In genomic region chr4:61723492-61723891, GRCh38 we compare ENCODE assay signal across 19 cellular contexts.
"Had no signal": no experiment of that assay in that cellular context is flagged by ENCODE, and none has a peak within 500 bp of the region (broad histone marks: within the 10 kb centered on the region; RNA-seq: fewer than 3 reads in every experiment).

No MANE protein-coding gene starts in this region.

- H3K27me3 ChIP-seq: dorsolateral prefrontal cortex, hepatocyte, pancreas, thyroid gland, upper lobe of left lung, uterus had no signal

- FAIRE-seq: islet of Langerhans, pancreas, small intestine had no signal

- H3K4me1 ChIP-seq: pancreas, thyroid gland, upper lobe of left lung, uterus had no signal

- DNase-seq: cortex of kidney; dorsolateral prefrontal cortex; effector CD8-positive, alpha-beta T cell; foreskin melanocyte; head of caudate nucleus; kidney glomerular epithelial cell; mesendoderm; naive B cell; occipital lobe; pancreas; right cardiac atrium; small intestine; stimulated activated CD4-positive, alpha-beta T cell treated with anti-CD3 and anti-CD28 coated beads, Interleukin-12 subunit alpha, Interleukin-12 subunit beta, amount 100 ng/mL, for 4 hours; stimulated activated naive CD4-positive, alpha-beta T cell treated with Interleukin-2 at 50 U/mL for 16 hours; thyroid gland; upper lobe of left lung; uterus had no signal

- H3K36me3 ChIP-seq: pancreas, thyroid gland, upper lobe of left lung, uterus had no signal

- H3K9me3 ChIP-seq: pancreas, thyroid gland, upper lobe of left lung, uterus had no signal

- H3K4me3 ChIP-seq: dorsolateral prefrontal cortex, hepatocyte, pancreas, thyroid gland, upper lobe of left lung, uterus had no signal

- H3K27ac ChIP-seq: dorsolateral prefrontal cortex, hepatocyte, pancreas, thyroid gland, upper lobe of left lung, uterus had no signal

- ATAC-seq: pancreas, right cardiac atrium had no signal
